In the genomic region with DNA sequence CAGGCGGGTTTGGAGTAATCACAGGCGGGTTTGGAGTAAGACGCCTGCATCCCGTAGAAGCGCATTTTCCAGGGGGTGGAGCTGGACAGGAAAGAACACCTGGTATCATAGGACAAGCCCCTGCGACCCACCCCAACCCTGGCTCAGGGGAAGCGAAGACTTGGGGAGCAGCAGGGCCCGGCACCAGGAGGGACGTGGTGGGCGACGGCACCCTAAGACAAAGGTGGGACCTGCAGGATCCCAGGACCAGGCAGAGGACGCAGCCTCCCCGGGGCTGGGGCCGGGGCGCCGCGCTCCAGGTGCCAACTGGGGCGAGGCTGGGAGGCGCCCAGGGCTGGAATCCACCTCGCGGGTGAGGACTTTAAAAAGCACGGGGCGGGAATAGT, we compare ENCODE assay signal across 8 cellular contexts. TPM values are rescaled to one million over a fixed set of nuclear protein-coding genes. Genes with fewer than 3 reads are reported as not detected.
DNase-seq lines count a peak whose midpoint lies in the region; ATAC-seq and TF ChIP-seq lines count a peak whose summit lies in the region.

No MANE protein-coding gene starts in this region.

- peak overlapping the region; percentile 75 for H3K4me3 Mint-ChIP-seq in MCF 10A (ENCODE audit: unreplicated experiment)

- 9% methylated on average over 23 of the region's 23 CpGs for WGBS in thymus

- H3K9me3 Mint-ChIP-seq in MCF 10A (ENCODE audit: unreplicated experiment), result peaks cover 19% of the 10 kb centered on the region

- peak overlapping the region; percentile 10 for H3K27ac Mint-ChIP-seq in MCF 10A (ENCODE audit: low read depth, unreplicated experiment)

- CTCF ChIA-PET in MCF 10A (lab: Yijun Ruan, JAX), result no interaction called here

- H3K4me3 ChIP-seq in BE2C (ENCODE audit: low read depth, low read length) (0 out of 2 replicates have a peak overlapping the region, but pooled peaks have one; percentile 23), LNCaP clone FGC (ENCODE audit: low read depth, low read length) (peak overlapping the region; percentile 90), thymus (ENCODE audit: low read length) (peak overlapping the region; percentile 75)

- H3K36me3 ChIP-seq in BE2C (no peaks in the 10 kb centered on the region), thymus (ENCODE audit: control insufficient read depth, insufficient read depth) (peaks cover 4% of the 10 kb centered on the region)

- no peaks in the 10 kb centered on the region for H3K27me3 Mint-ChIP-seq in MCF 10A (ENCODE audit: insufficient read depth, unreplicated experiment)

- peak; percentile 30 for ATAC-seq in GM21390 (IDR thresholded peaks at IDR 0.05; ENCODE audit: unreplicated experiment)
- peak; percentile 53 for ATAC-seq in left lobe of liver

- peaks cover 17% of the 10 kb centered on the region for H3K4me1 Mint-ChIP-seq in MCF 10A (ENCODE audit: insufficient read depth, unreplicated experiment)

- H3K4me1 ChIP-seq in BE2C (no peaks in the 10 kb centered on the region), thymus (ENCODE audit: control insufficient read depth, insufficient read depth, low read length) (peaks cover 4% of the 10 kb centered on the region)

- peak overlapping the region; percentile 68 for H3K27ac ChIP-seq in thymus (ENCODE audit: low read depth)

- no TSS peak for BruUV-seq in MCF 10A (replicated peaks; lab: Mats Ljungman, UMichigan)

- no peak for TF ChIP-seq CTCF in BE2C (IDR thresholded peaks at IDR 0.05; ENCODE audit: low read depth, low read length)
- TF ChIP-seq CTCF in LNCaP clone FGC (IDR thresholded peaks at IDR 0.05; ENCODE audit: control insufficient read depth, extremely low read depth, insufficient read depth), result no peak
- TF ChIP-seq CTCF in MCF 10A (IDR thresholded peaks at IDR 0.05; ENCODE audit: unreplicated experiment), result no peak

- DNase-seq in BE2C (no peak), LNCaP clone FGC (ENCODE audit: low read depth) (no peak), MCF 10A (ENCODE audit: unreplicated experiment) (no peak), left lobe of liver (ENCODE audit: low spot score) (peak; percentile 45), NCI-H226 (no peak), GOT3 (lab: John Stamatoyannopoulos, UW) (no peak)

- intact Hi-C loops in MCF 10A (cut with micrococcal nuclease), result no loop called here

- H3K9me3 ChIP-seq in BE2C (no peaks in the 10 kb centered on the region), thymus (ENCODE audit: control insufficient read depth) (no peaks in the 10 kb centered on the region)

- peaks cover 16% of the 10 kb centered on the region for H3K36me3 Mint-ChIP-seq in MCF 10A (ENCODE audit: insufficient read depth, unreplicated experiment)

- H3K27me3 ChIP-seq in BE2C (no peaks in the 10 kb centered on the region), thymus (ENCODE audit: control insufficient read depth, insufficient read depth) (no peaks in the 10 kb centered on the region)

- POLR2A ChIA-PET in MCF 10A (lab: Yijun Ruan, JAX), result interaction anchor here (0.6 to 1.0 kb wide), 3 partner anchors 51 to 580 kb away, joined by 3 to 4 read pairs (median 3); no protein-coding TSS in a partner anchor

RNA-seq across cellular contexts. Expression of gene ZNF600, which starts 0.5 kb away (rescaled TPM):
- 0.23 TPM for polyA plus RNA-seq in BE2C (2012; ENCODE audit: insufficient read depth, insufficient read length, low read depth)
- 7.9 and 9.8 TPM in 2 replicates for total RNA-seq in MCF 10A (2022)
- 3.1 TPM for total RNA-seq in left lobe of liver
- 17.3 TPM for polyA plus RNA-seq in thymus

RNA-seq across cellular contexts. Expression of gene ZNF28, which starts 35.4 kb away (rescaled TPM):
- polyA plus RNA-seq in BE2C (2012; ENCODE audit: insufficient read depth, insufficient read length, low read depth), result 1.7 TPM
- total RNA-seq in MCF 10A (2022) (13.2 and 15.6 TPM in 2 replicates), left lobe of liver (1.2 TPM)
- 32.5 TPM for polyA plus RNA-seq in thymus

RNA-seq across cellular contexts. Expression of gene ZNF611, which starts 51.2 kb away (rescaled TPM):
- 5.7 TPM for polyA plus RNA-seq in BE2C (2012; ENCODE audit: insufficient read depth, insufficient read length, low read depth)
- total RNA-seq in MCF 10A (2022) (12.6 and 23.1 TPM in 2 replicates), left lobe of liver (4.3 TPM)
- polyA plus RNA-seq in thymus, result 10.0 TPM

Comparison
In these comparisons a context has a peak if more than half of its experiments do, and no peak if none do; other contexts are left out.
1. H3K4me3 ChIP-seq: peak in every context shown above with its lines; median percentile 90 in LNCaP clone FGC; 75 in thymus; 23 in BE2C.